Comparison of ENCODE assay signal across 1 cellular context in genomic region chr2:111178730-111179405, GRCh38.
TF ChIP-seq lines count a peak whose summit lies in the region.

No MANE protein-coding gene starts in this region.

TF ChIP-seq in HepG2, 621 proteins besides CTCF, POLR2A, EP300 and RAD21 (continued from another document):
- no peak for TF ChIP-seq ZNF407 (CRISPR knock-in tag; IDR thresholded peaks at IDR 0.05; ENCODE audit: not compliant biosample characterization)
- TF ChIP-seq ZNF501 (CRISPR knock-in tag; IDR thresholded peaks at IDR 0.05) = peak; percentile 34; the same call in 1 of the 2 replicates
- 0 out of 2 replicates have a peak, but pooled peaks have one; percentile 25 for TF ChIP-seq PRDM10 (CRISPR knock-in tag; IDR thresholded peaks at IDR 0.05; ENCODE audit: low read depth)
- TF ChIP-seq JDP2 (CRISPR knock-in tag; IDR thresholded peaks at IDR 0.05; ENCODE audit: borderline replicate concordance) = no peak
- TF ChIP-seq ERF (CRISPR knock-in tag; IDR thresholded peaks at IDR 0.05) = peak; percentile 32; the same call in 1 of the 2 replicates
- TF ChIP-seq DR1 (CRISPR knock-in tag; IDR thresholded peaks at IDR 0.05) = peak; percentile 61; the same call in 1 of the 2 replicates
- peak; percentile 62; the same call in 1 of the 2 replicates for TF ChIP-seq FOXC1 (CRISPR knock-in tag; IDR thresholded peaks at IDR 0.05; ENCODE audit: borderline replicate concordance)
- no peak for TF ChIP-seq HDAC6 (IDR thresholded peaks at IDR 0.05; ENCODE audit: low read depth, low read length)
- TF ChIP-seq RARG (CRISPR knock-in tag; IDR thresholded peaks at IDR 0.05; ENCODE audit: low read depth) = no peak
- TF ChIP-seq ZNF777 (CRISPR knock-in tag; IDR thresholded peaks at IDR 0.05) = 0 out of 2 replicates have a peak, but pooled peaks have one; percentile 44
- no peak for TF ChIP-seq ZNF780A (CRISPR knock-in tag; IDR thresholded peaks at IDR 0.05)
- peak; percentile 54; the same call in 1 of the 2 replicates for TF ChIP-seq ZMYM4 (CRISPR knock-in tag; IDR thresholded peaks at IDR 0.05)
- TF ChIP-seq ATF7 (IDR thresholded peaks at IDR 0.05) = no peak
- TF ChIP-seq ATF7 (CRISPR knock-in tag; IDR thresholded peaks at IDR 0.05) = peak; percentile 76; the same call in 1 of the 2 replicates
- no peak for TF ChIP-seq TMF1 (CRISPR knock-in tag; IDR thresholded peaks at IDR 0.05; ENCODE audit: low read depth)
- TF ChIP-seq TARDBP (CRISPR knock-in tag; IDR thresholded peaks at IDR 0.05) = 0 out of 2 replicates have a peak, but pooled peaks have one; percentile 50
- TF ChIP-seq ZSCAN9 (CRISPR knock-in tag; IDR thresholded peaks at IDR 0.05; ENCODE audit: borderline replicate concordance) = 0 out of 2 replicates have a peak, but pooled peaks have one; percentile 29
- TF ChIP-seq CHD4 (IDR thresholded peaks at IDR 0.05; ENCODE audit: borderline replicate concordance, low read length) = peak; percentile 68; the same call in 1 of the 2 replicates
- no peak for TF ChIP-seq STAG1 (CRISPR knock-in tag; IDR thresholded peaks at IDR 0.05)
- TF ChIP-seq RARA (CRISPR knock-in tag; IDR thresholded peaks at IDR 0.05) = peak; percentile 87
- TF ChIP-seq FOXK1 (CRISPR knock-in tag; IDR thresholded peaks at IDR 0.05; ENCODE audit: borderline replicate concordance, low read depth) = peak; percentile 44; the same call in 1 of the 2 replicates
- TF ChIP-seq AGO2 (optimal IDR thresholded peaks at IDR 0.05; ENCODE audit: low read depth, low read length) = no peak
- peak; percentile 42; the same call in 1 of the 3 replicates for TF ChIP-seq MXI1 (IDR thresholded peaks at IDR 0.05; ENCODE audit: borderline replicate concordance, low read depth, low read length)
